ENCODE assay signal across 8 cellular contexts in genomic region chr6:111483736-111484654, GRCh38. TPM values are rescaled to one million over a fixed set of nuclear protein-coding genes. Genes with fewer than 3 reads are reported as not detected.
DNase-seq lines count a peak whose midpoint lies in the region; ATAC-seq and TF ChIP-seq lines count a peak whose summit lies in the region.

No MANE protein-coding gene starts in this region.

- H3K9me3 Mint-ChIP-seq in neural crest cell, result no peaks in the 10 kb centered on the region

- peaks cover 3% of the 10 kb centered on the region for H3K27me3 Mint-ChIP-seq in neural crest cell (ENCODE audit: low read depth)

- no peaks in the 10 kb centered on the region for H3K36me3 ChIP-seq in KMS-11 (ENCODE audit: insufficient read depth)
- H3K36me3 ChIP-seq in stomach smooth muscle (ENCODE audit: control insufficient read depth in 2 of 2, insufficient read depth in 2 of 2, low read length in 2 of 2), result no peaks in the 10 kb centered on the region

- H3K4me3 Mint-ChIP-seq in neural crest cell, result peak overlapping the region; percentile 99

- peaks cover 18% of the 10 kb centered on the region for H3K36me3 Mint-ChIP-seq in neural crest cell (ENCODE audit: low read depth)

- peaks cover 39% of the 10 kb centered on the region for H3K4me1 ChIP-seq in KMS-11 (ENCODE audit: low read depth, poor library complexity, severe bottlenecking)
- peaks cover 6% of the 10 kb centered on the region for H3K4me1 ChIP-seq in stomach smooth muscle (ENCODE audit: control insufficient read depth, insufficient read depth, low read length)

- ATAC-seq in GM21786 (IDR thresholded peaks at IDR 0.05; ENCODE audit: unreplicated experiment), result peak; percentile 43

- DNase-seq in EH (ENCODE audit: low read depth) (peak; percentile 98), RKO (ENCODE audit: low spot score) (peak; percentile 96), fibroblast of villous mesenchyme (ENCODE audit: low read depth) (peak; percentile 98), neural crest cell (ENCODE audit: low read depth, low spot score) (peak; percentile 73)
- DNase-seq in activated effector memory CD4-positive, alpha-beta T cell treated with anti-CD3 and anti-CD28 coated beads, Interleukin-2, amount 50 U/mL, for 16 hours, result peak; percentile 92

- peaks cover 45% of the 10 kb centered on the region for H3K4me1 Mint-ChIP-seq in neural crest cell

- H3K27ac ChIP-seq in KMS-11 (peak overlapping the region; percentile 96), stomach smooth muscle (ENCODE audit: low read length) (peak overlapping the region; percentile 98)

- no peak overlapping the region for H3K4me3 ChIP-seq in KMS-11 (IDR thresholded peaks at IDR 0.05; ENCODE audit: insufficient read depth, low read depth, low read length)
- peak overlapping the region; percentile 94 for H3K4me3 ChIP-seq in fibroblast of villous mesenchyme (ENCODE audit: low read depth, low read length)
- H3K4me3 ChIP-seq in stomach smooth muscle (ENCODE audit: low read length in 2 of 2), result peak overlapping the region; percentile 88 to 91

- no peaks in the 10 kb centered on the region for H4K20me1 ChIP-seq in KMS-11 (ENCODE audit: insufficient read depth)

- peak overlapping the region; percentile 100 for H3K27ac Mint-ChIP-seq in neural crest cell (ENCODE audit: unreplicated experiment)

- peak overlapping the region; percentile 67 for H2AFZ ChIP-seq in KMS-11 (ENCODE audit: low read depth)

- TF ChIP-seq CTCF in KMS-11 (conservative IDR thresholded peaks at IDR 0.05; ENCODE audit: low read depth, low read length) (no peak), fibroblast of villous mesenchyme (IDR thresholded peaks at IDR 0.05; ENCODE audit: insufficient read depth, low read depth, low read length) (no peak), neural crest cell (conservative IDR thresholded peaks at IDR 0.05) (no peak)

- peak overlapping the region; percentile 76 for H3K4me2 ChIP-seq in KMS-11

- peaks cover 40% of the 10 kb centered on the region for H3K79me2 ChIP-seq in KMS-11 (ENCODE audit: insufficient read depth, low read depth)

- H3K9me3 ChIP-seq in stomach smooth muscle (ENCODE audit: control insufficient read depth in 2 of 2, low read length in 2 of 2), result peaks cover 0 to 3% of the 10 kb centered on the region in 2 donors

- H3K9ac ChIP-seq in KMS-11 (peak overlapping the region; percentile 96), stomach smooth muscle (ENCODE audit: low read length in 2 of 2) (peak overlapping the region; percentile 88 to 92)

- no peaks in the 10 kb centered on the region for H3K27me3 ChIP-seq in KMS-11 (ENCODE audit: insufficient read depth, low read depth)
- H3K27me3 ChIP-seq in stomach smooth muscle (ENCODE audit: control insufficient read depth in 1 of 2, insufficient read depth in 2 of 2, low read length in 2 of 2), result no peaks in the 10 kb centered on the region

RNA-seq across cellular contexts. Expression of gene REV3L, which starts 1.0 kb away (rescaled TPM):
- total RNA-seq in fibroblast of villous mesenchyme, result 40.6 and 54.8 TPM in 2 replicates
- 17.1 and 22.2 TPM in 2 replicates for total RNA-seq in neural crest cell
